Comparison of ENCODE assay signal across 18 cellular contexts in the genomic region with DNA sequence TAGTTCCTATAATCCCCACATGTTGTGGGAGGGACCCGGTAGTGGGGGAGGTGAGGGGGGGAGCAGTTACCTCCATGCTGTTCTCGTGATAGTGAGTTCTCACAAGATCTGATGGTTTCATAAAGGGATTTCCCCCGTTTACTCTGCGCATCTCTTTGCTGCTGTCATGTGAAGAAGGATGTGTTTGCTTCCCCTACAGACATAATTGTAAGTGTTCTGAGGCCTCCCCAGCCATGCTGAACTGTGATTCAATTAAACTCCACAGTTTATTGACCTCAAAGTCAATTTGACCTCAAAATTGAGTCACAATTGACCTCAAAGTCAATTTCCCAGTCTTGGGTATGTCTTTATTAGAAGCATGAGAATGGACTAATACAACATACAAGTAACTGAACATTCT. TPM values are rescaled to one million over a fixed set of nuclear protein-coding genes. Genes with fewer than 3 reads are reported as not detected.
DNase-seq lines count a peak whose midpoint lies in the region; ATAC-seq and TF ChIP-seq lines count a peak whose summit lies in the region.
"Had no signal": no experiment of that assay in that cellular context is flagged by ENCODE, and none has a peak within 500 bp of the region (broad histone marks: within the 10 kb centered on the region; RNA-seq: fewer than 3 reads in every experiment).

No MANE protein-coding gene starts in this region.

- H3K27me3 ChIP-seq in thyroid gland (no peaks in the 10 kb centered on the region), esophagus squamous epithelium (no peaks in the 10 kb centered on the region)
- H3K27me3 ChIP-seq: BLaER1, pancreas had no signal

- H3K9me3 ChIP-seq in thyroid gland (no peaks in the 10 kb centered on the region), esophagus squamous epithelium (no peaks in the 10 kb centered on the region)
- H3K9me3 ChIP-seq: BLaER1, mucosa of descending colon, pancreas had no signal

- peak; percentile 37 to 59 for ATAC-seq in activated CD4-positive, CD25-positive, alpha-beta regulatory T cell treated with anti-CD3 and anti-CD28 coated beads, Interleukin-2, amount 50 U/mL, for 24 hours
- ATAC-seq: left cardiac atrium, mucosa of descending colon, pancreas had no signal

- H3K9me3 Mint-ChIP-seq in CD14-positive monocyte: no peaks in the 10 kb centered on the region
- H3K9me3 Mint-ChIP-seq in T-helper 2 cell treated with Interferon-gamma antibody and Interleukin-4, amounts not matched to agents 5 μg/mL and 100 μg/mL, for 36 hours: peaks cover 12% of the 10 kb centered on the region

- no peak overlapping the region for H3K4me3 Mint-ChIP-seq in CD14-positive monocyte
- H3K4me3 Mint-ChIP-seq in T-helper 2 cell treated with Interferon-gamma antibody and Interleukin-4, amounts not matched to agents 5 μg/mL and 100 μg/mL, for 36 hours: peak overlapping the region; percentile 47
- H3K4me3 Mint-ChIP-seq: stimulated activated naive B cell treated with anti-CD40 and anti-IgM and Interleukin-4, amounts not matched to agents 10 μg/mL and 1 μg/mL and 100 μg/mL, for 72 hours had no signal

- intact Hi-C loops in CD14-positive monocyte (cut with micrococcal nuclease) (no loop called here), thyroid gland (cut with DNase I) (no loop called here), esophagus squamous epithelium (cut with DNase I) (no loop called here)

- peak overlapping the region in 5 of 7 donors; percentile 19 to 54 (median 35) for H3K27ac Mint-ChIP-seq in CD14-positive monocyte
- peak overlapping the region; percentile 42 for H3K27ac Mint-ChIP-seq in T-helper 2 cell treated with Interferon-gamma antibody and Interleukin-4, amounts not matched to agents 5 μg/mL and 100 μg/mL, for 36 hours
- H3K27ac Mint-ChIP-seq: stimulated activated naive B cell treated with anti-CD40 and anti-IgM and Interleukin-4, amounts not matched to agents 10 μg/mL and 1 μg/mL and 100 μg/mL, for 72 hours had no signal

- no peak for DNase-seq in activated CD4-positive, CD25-positive, alpha-beta regulatory T cell treated with anti-CD3 and anti-CD28 coated beads, Interleukin-2, amount 50 U/mL, for 72 hours
- no peak for DNase-seq in CD14-positive monocyte (ENCODE audit: low spot score)
- DNase-seq in T-helper 2 cell treated with Interferon-gamma antibody and Interleukin-4, amounts not matched to agents 5 μg/mL and 100 μg/mL, for 36 hours (ENCODE audit: low spot score): no peak
- DNase-seq in fibroblast of mammary gland (ENCODE audit: low read depth): peak; percentile 42
- no peak for DNase-seq in thyroid gland
- DNase-seq in esophagus squamous epithelium (lab: John Stamatoyannopoulos, UW): no peak
- DNase-seq in NCI-H510A treated with DMSO at 0.1 percent for 48 hours (lab: John Stamatoyannopoulos, UW): no peak
- DNase-seq: 8988T; DMS79; effector CD8-positive, alpha-beta T cell; left cardiac atrium; mucosa of descending colon; NCI-H526; pancreas; stimulated activated naive B cell treated with anti-CD40 and anti-IgM and Interleukin-4, amounts not matched to agents 10 μg/mL and 1 μg/mL and 100 μg/mL, for 72 hours; T-helper 9 cell had no signal

- H3K4me1 ChIP-seq in thyroid gland (peaks cover 0 to 9% of the 10 kb centered on the region in 2 donors), esophagus squamous epithelium (peaks cover 10 to 31% (median 24%) of the 10 kb centered on the region in 3 donors)

- peaks cover 51% of the 10 kb centered on the region for H3K4me1 Mint-ChIP-seq in CD14-positive monocyte
- peaks cover 56% of the 10 kb centered on the region for H3K4me1 Mint-ChIP-seq in T-helper 2 cell treated with Interferon-gamma antibody and Interleukin-4, amounts not matched to agents 5 μg/mL and 100 μg/mL, for 36 hours (ENCODE audit: low read depth)

- H3K4me3 ChIP-seq in fibroblast of mammary gland (ENCODE audit: control insufficient read depth, low read depth, low read length) (no peak overlapping the region), thyroid gland (replicated peaks in 1 of 3) (no peak overlapping the region), esophagus squamous epithelium (no peak overlapping the region)
- H3K4me3 ChIP-seq: BLaER1, mucosa of descending colon, pancreas had no signal

- peaks cover 0 to 1% (median 0%) of the 10 kb centered on the region in 3 donors for H3K27me3 Mint-ChIP-seq in CD14-positive monocyte (ENCODE audit: low read depth in 3 of 3)
- no peaks in the 10 kb centered on the region for H3K27me3 Mint-ChIP-seq in T-helper 2 cell treated with Interferon-gamma antibody and Interleukin-4, amounts not matched to agents 5 μg/mL and 100 μg/mL, for 36 hours (ENCODE audit: low read depth)
- H3K27me3 Mint-ChIP-seq: stimulated activated naive B cell treated with anti-CD40 and anti-IgM and Interleukin-4, amounts not matched to agents 10 μg/mL and 1 μg/mL and 100 μg/mL, for 72 hours had no signal

- WGBS in thyroid gland, 2 donors: 93 to 95% methylated on average over 4 of the region's 4 CpGs
- 86 to 87% methylated on average over 4 of the region's 4 CpGs for WGBS in esophagus squamous epithelium, 2 donors

- TF ChIP-seq CTCF in CD14-positive monocyte (IDR thresholded peaks at IDR 0.05) (no peak), fibroblast of mammary gland (conservative IDR thresholded peaks at IDR 0.05; ENCODE audit: control insufficient read depth, insufficient read depth, low read depth, low read length) (no peak), thyroid gland (IDR thresholded peaks at IDR 0.05) (no peak), esophagus squamous epithelium (IDR thresholded peaks at IDR 0.05) (no peak)

- H3K36me3 ChIP-seq in thyroid gland (peaks cover 0 to under 1% of the 10 kb centered on the region in 2 donors), esophagus squamous epithelium (peaks cover 0 to 20% (median 0%) of the 10 kb centered on the region in 3 donors)
- H3K36me3 ChIP-seq: pancreas had no signal

- H3K36me3 Mint-ChIP-seq in CD14-positive monocyte: peaks cover 11 to 20% of the 10 kb centered on the region in 2 donors
- H3K36me3 Mint-ChIP-seq in T-helper 2 cell treated with Interferon-gamma antibody and Interleukin-4, amounts not matched to agents 5 μg/mL and 100 μg/mL, for 36 hours (ENCODE audit: low read depth): peaks cover 59% of the 10 kb centered on the region

- H3K27ac ChIP-seq in thyroid gland (no peak overlapping the region), esophagus squamous epithelium (no peak overlapping the region)
- H3K27ac ChIP-seq: BLaER1, pancreas had no signal

- TF ChIP-seq POLR2A in thyroid gland (IDR thresholded peaks at IDR 0.05): no peak
- no peak for TF ChIP-seq POLR2A in esophagus squamous epithelium (IDR thresholded peaks at IDR 0.05)

RNA-seq across cellular contexts. Expression of gene DPH5, which starts 19.7 kb away (rescaled TPM):
- 10 to 100 TPM; 12.0 to 14.3 TPM for polyA plus RNA-seq in CD14-positive monocyte
- total RNA-seq in thyroid gland: 10 to 100 TPM; 13.8 to 32.8 (median 23.6) TPM
- total RNA-seq in esophagus squamous epithelium: 10 to 100 TPM in 3 of 4 donors, 1 to 10 TPM in 1; 8.1 to 22.2 (median 16.4) TPM
